In genomic region chr9:89994988-89995613, GRCh38 we compare ENCODE assay signal across 18 cellular contexts.
A peak's percentile ranks its signal among the peaks of the same experiment; 100 is the strongest.
DNase-seq lines count a peak whose midpoint lies in the region; ATAC-seq and TF ChIP-seq lines count a peak whose summit lies in the region.
"Had no signal": no experiment of that assay in that cellular context is flagged by ENCODE, and none has a peak within 500 bp of the region (broad histone marks: within the 10 kb centered on the region; RNA-seq: fewer than 3 reads in every experiment).

No MANE protein-coding gene starts in this region.

- no peak overlapping the region for H3K4me3 Mint-ChIP-seq in stimulated activated naive CD8-positive, alpha-beta T cell treated with anti-CD3 and anti-CD28 coated beads, Interleukin-15, Interleukin-2, amounts not matched to agents 100 ng/mL and 50 ng/mL, for 24 hours
- H3K4me3 Mint-ChIP-seq: activated CD4-positive, alpha-beta T cell treated with anti-CD3 and anti-CD28 coated beads for 36 hours; activated T-helper 1 cell treated with anti-CD3 and anti-CD28 coated beads, Interleukin-12 subunit alpha, Interleukin-12 subunit beta, Interleukin-2, Interleukin-4 antibody, amounts not matched to agents 30 ng/mL and 10 ng/mL and 1 ng/mL, durations not matched to agents 14 hours and 24 hours and 36 hours; stimulated activated effector memory CD8-positive, alpha-beta T cell treated with anti-CD3 and anti-CD28 coated beads, Interleukin-12 subunit alpha, Interleukin-12 subunit beta, amount 100 ng/mL, for 72 hours had no signal

- no peaks in the 10 kb centered on the region for H3K36me3 Mint-ChIP-seq in stimulated activated naive CD8-positive, alpha-beta T cell treated with anti-CD3 and anti-CD28 coated beads, Interleukin-15, Interleukin-2, amounts not matched to agents 100 ng/mL and 50 ng/mL, for 24 hours (ENCODE audit: low read depth)
- H3K36me3 Mint-ChIP-seq: stimulated activated effector memory CD8-positive, alpha-beta T cell treated with anti-CD3 and anti-CD28 coated beads, Interleukin-12 subunit alpha, Interleukin-12 subunit beta, amount 100 ng/mL, for 72 hours had no signal

- H3K9me3 ChIP-seq in lower lobe of right lung (no peaks in the 10 kb centered on the region), upper lobe of right lung (no peaks in the 10 kb centered on the region)

- ATAC-seq in stimulated activated naive CD8-positive, alpha-beta T cell treated with anti-CD3 and anti-CD28 coated beads, Interleukin-15, Interleukin-2, amounts not matched to agents 100 U/mL and 50 U/mL, for 24 hours, result no peak
- ATAC-seq in lower lobe of right lung (no peak), upper lobe of right lung (no peak)
- ATAC-seq: activated CD4-positive, alpha-beta T cell treated with anti-CD3 and anti-CD28 coated beads for 36 hours; activated naive CD4-positive, alpha-beta T cell treated with anti-CD3 and anti-CD28 coated beads, Interleukin-2, amount 50 U/mL, for 72 hours; stimulated activated effector memory CD8-positive, alpha-beta T cell treated with anti-CD3 and anti-CD28 coated beads, Interleukin-12 subunit alpha, Interleukin-12 subunit beta, amount 100 ng/mL, for 72 hours had no signal

- intact Hi-C loops in lower lobe of right lung (cut with DNase I) (no loop called here), upper lobe of right lung (cut with DNase I) (no loop called here)

- no peaks in the 10 kb centered on the region for H3K36me3 ChIP-seq in lower lobe of right lung
- H3K36me3 ChIP-seq in upper lobe of right lung, result no peaks in the 10 kb centered on the region

- peaks cover 28% of the 10 kb centered on the region for H3K4me1 Mint-ChIP-seq in stimulated activated naive CD8-positive, alpha-beta T cell treated with anti-CD3 and anti-CD28 coated beads, Interleukin-15, Interleukin-2, amounts not matched to agents 100 ng/mL and 50 ng/mL, for 24 hours (ENCODE audit: low read depth)

- in situ Hi-C loops in G401 (cut with HindIII; ENCODE audit: low sequenced_read_pairs), result no loop called here

- TF ChIP-seq CTCF in choroid plexus epithelial cell (conservative IDR thresholded peaks at IDR 0.05; ENCODE audit: low read depth, low read length), result no peak
- no peak for TF ChIP-seq CTCF in lower lobe of right lung (IDR thresholded peaks at IDR 0.05)
- no peak for TF ChIP-seq CTCF in upper lobe of right lung (IDR thresholded peaks at IDR 0.05)

- no peaks in the 10 kb centered on the region for H3K9me3 Mint-ChIP-seq in stimulated activated naive CD8-positive, alpha-beta T cell treated with anti-CD3 and anti-CD28 coated beads, Interleukin-15, Interleukin-2, amounts not matched to agents 100 ng/mL and 50 ng/mL, for 24 hours
- H3K9me3 Mint-ChIP-seq: stimulated activated effector memory CD8-positive, alpha-beta T cell treated with anti-CD3 and anti-CD28 coated beads, Interleukin-12 subunit alpha, Interleukin-12 subunit beta, amount 100 ng/mL, for 72 hours had no signal

- no peak for DNase-seq in stimulated activated naive CD8-positive, alpha-beta T cell treated with anti-CD3 and anti-CD28 coated beads, Interleukin-15, Interleukin-2, amounts not matched to agents 100 U/mL and 50 U/mL, for 24 hours
- peak; percentile 48 for DNase-seq in choroid plexus epithelial cell (ENCODE audit: low read depth)
- DNase-seq in lower lobe of right lung, result no peak
- no peak for DNase-seq in upper lobe of right lung
- no peak for DNase-seq in NCI-H1105 (lab: John Stamatoyannopoulos, UW)
- DNase-seq in COLO668 (lab: John Stamatoyannopoulos, UW; ENCODE audit: unreplicated experiment), result no peak
- no peak for DNase-seq in G401 (ENCODE audit: low spot score)
- DNase-seq: activated CD4-positive, alpha-beta T cell treated with anti-CD3 and anti-CD28 coated beads for 36 hours; head of caudate nucleus; NCI-H1436; NCI-H2171 treated with DMSO at 0.1 percent for 48 hours; NCI-H526; nucleus accumbens; SHP77 had no signal

- H3K27me3 ChIP-seq in lower lobe of right lung (ENCODE audit: low read depth), result no peaks in the 10 kb centered on the region
- H3K27me3 ChIP-seq in upper lobe of right lung, result no peaks in the 10 kb centered on the region

- H3K4me3 ChIP-seq in choroid plexus epithelial cell (ENCODE audit: low read depth, low read length) (no peak overlapping the region), lower lobe of right lung (no peak overlapping the region), upper lobe of right lung (no peak overlapping the region)

- H3K4me1 ChIP-seq in lower lobe of right lung (peaks cover 48% of the 10 kb centered on the region), upper lobe of right lung (peaks cover 38% of the 10 kb centered on the region)

- H3K27ac ChIP-seq in lower lobe of right lung (peak overlapping the region; percentile 56), upper lobe of right lung (peak overlapping the region; percentile 25)

- peaks cover 5% of the 10 kb centered on the region for H3K27me3 Mint-ChIP-seq in stimulated activated naive CD8-positive, alpha-beta T cell treated with anti-CD3 and anti-CD28 coated beads, Interleukin-15, Interleukin-2, amounts not matched to agents 100 ng/mL and 50 ng/mL, for 24 hours
- H3K27me3 Mint-ChIP-seq: activated CD4-positive, alpha-beta T cell treated with anti-CD3 and anti-CD28 coated beads for 36 hours had no signal

- peak overlapping the region; percentile 32 for H3K27ac Mint-ChIP-seq in stimulated activated naive CD8-positive, alpha-beta T cell treated with anti-CD3 and anti-CD28 coated beads, Interleukin-15, Interleukin-2, amounts not matched to agents 100 ng/mL and 50 ng/mL, for 24 hours
- H3K27ac Mint-ChIP-seq: activated CD4-positive, alpha-beta T cell treated with anti-CD3 and anti-CD28 coated beads for 36 hours; activated T-helper 1 cell treated with anti-CD3 and anti-CD28 coated beads, Interleukin-12 subunit alpha, Interleukin-12 subunit beta, Interleukin-2, Interleukin-4 antibody, amounts not matched to agents 30 ng/mL and 10 ng/mL and 1 ng/mL, durations not matched to agents 14 hours and 24 hours and 36 hours; stimulated activated effector memory CD8-positive, alpha-beta T cell treated with anti-CD3 and anti-CD28 coated beads, Interleukin-12 subunit alpha, Interleukin-12 subunit beta, amount 100 ng/mL, for 72 hours had no signal
